ENCODE assay signal across 27 cellular contexts in the genomic region with DNA sequence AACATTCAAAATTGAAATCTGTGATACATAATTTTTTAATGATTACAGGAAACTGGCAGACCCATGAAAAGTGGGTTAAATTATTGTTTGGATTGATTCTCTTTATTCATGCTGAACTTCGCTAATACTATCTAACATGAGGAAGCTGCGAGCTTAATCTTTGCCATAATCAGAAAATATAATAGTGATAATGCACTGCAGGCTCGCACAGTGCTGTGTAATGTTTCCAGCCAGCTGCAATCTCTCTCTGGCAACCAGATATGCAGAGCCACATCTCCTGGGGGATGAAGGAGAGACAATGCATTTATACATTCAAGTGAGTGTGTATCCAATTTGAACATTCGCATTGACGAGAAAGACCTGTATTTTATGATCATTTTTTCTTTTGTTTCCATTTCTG.
"Had no signal": no experiment of that assay in that cellular context is flagged by ENCODE, and none has a peak within 500 bp of the region (broad histone marks: within the 10 kb centered on the region; RNA-seq: fewer than 3 reads in every experiment).

No MANE protein-coding gene starts in this region.

- H3K27me3 Mint-ChIP-seq: progenitor cell of endocrine pancreas; stimulated activated naive B cell treated with anti-CD40 and anti-IgM and Interleukin-4, amounts not matched to agents 10 μg/mL and 1 μg/mL and 100 μg/mL, for 72 hours had no signal

- H3K4me2 ChIP-seq: neural progenitor cell had no signal

- H3K9ac ChIP-seq: neural progenitor cell, parathyroid adenoma had no signal

- H3K27ac ChIP-seq: neural progenitor cell, ovary, parathyroid adenoma, psoas muscle, right lobe of liver, sigmoid colon, stomach, thoracic aorta, thyroid gland, tibial nerve, upper lobe of left lung, vagina had no signal

- DNase-seq: occipital lobe; ovary; posterior cingulate gyrus; psoas muscle; right cardiac atrium; right lobe of liver; sigmoid colon; small intestine; stimulated activated CD4-positive, alpha-beta T cell treated with anti-CD3 and anti-CD28 coated beads, Interleukin-15, amount 100 ng/mL, for 24 hours; stimulated activated CD4-positive, alpha-beta T cell treated with anti-CD3 and anti-CD28 coated beads, Interleukin-2, amount 100 ng/mL, for 24 hours; stimulated activated CD4-positive, alpha-beta T cell treated with anti-CD3 and anti-CD28 coated beads, Interleukin-2, amount 100 ng/mL, for 48 hours; stimulated activated CD4-positive, alpha-beta T cell treated with anti-CD3 and anti-CD28 coated beads, Interleukin-4, amount 100 ng/mL, for 24 hours; stimulated activated naive B cell treated with anti-CD40 and anti-IgM and Interleukin-4, amounts not matched to agents 10 μg/mL and 1 μg/mL and 100 μg/mL, for 72 hours; stimulated activated naive CD4-positive, alpha-beta T cell treated with Interleukin-2 at 50 U/mL for 16 hours; stomach; thyroid gland; trophoblast cell; upper lobe of left lung had no signal

- H3K4me1 ChIP-seq: neural progenitor cell, parathyroid adenoma, psoas muscle, right lobe of liver, sigmoid colon, stomach, thyroid gland, upper lobe of left lung, vagina had no signal

- H3K4me3 Mint-ChIP-seq: nephron; neural progenitor cell; stimulated activated effector memory CD8-positive, alpha-beta T cell treated with anti-CD3 and anti-CD28 coated beads, Interleukin-12 subunit alpha, Interleukin-12 subunit beta, amount 100 ng/mL, for 72 hours; stimulated activated naive B cell treated with anti-CD40 and anti-IgM and Interleukin-4, amounts not matched to agents 10 μg/mL and 1 μg/mL and 100 μg/mL, for 72 hours; stimulated activated naive CD8-positive, alpha-beta T cell treated with anti-CD3 and anti-CD28 coated beads, Interleukin-15, Interleukin-2, amounts not matched to agents 100 ng/mL and 50 ng/mL, for 24 hours had no signal

- H3K27ac Mint-ChIP-seq: nephron; neural progenitor cell; progenitor cell of endocrine pancreas; stimulated activated effector memory CD8-positive, alpha-beta T cell treated with anti-CD3 and anti-CD28 coated beads, Interleukin-12 subunit alpha, Interleukin-12 subunit beta, amount 100 ng/mL, for 72 hours; stimulated activated naive B cell treated with anti-CD40 and anti-IgM and Interleukin-4, amounts not matched to agents 10 μg/mL and 1 μg/mL and 100 μg/mL, for 72 hours; stimulated activated naive CD8-positive, alpha-beta T cell treated with anti-CD3 and anti-CD28 coated beads, Interleukin-15, Interleukin-2, amounts not matched to agents 100 ng/mL and 50 ng/mL, for 24 hours had no signal

- H2AFZ ChIP-seq: neural progenitor cell, parathyroid adenoma had no signal

- H3K79me2 ChIP-seq: parathyroid adenoma had no signal

- H3K9me3 ChIP-seq: ovary, psoas muscle, right lobe of liver, sigmoid colon, stomach, thoracic aorta, thyroid gland, tibial nerve, upper lobe of left lung, vagina had no signal

- H3K27me3 ChIP-seq: neural progenitor cell, ovary, right lobe of liver, sigmoid colon, stomach, thyroid gland, tibial nerve, upper lobe of left lung, vagina had no signal

- H3K9me3 Mint-ChIP-seq: nephron; neural progenitor cell; stimulated activated naive B cell treated with anti-CD40 and anti-IgM and Interleukin-4, amounts not matched to agents 10 μg/mL and 1 μg/mL and 100 μg/mL, for 72 hours had no signal

- H3K36me3 ChIP-seq: neural progenitor cell, ovary, right lobe of liver, sigmoid colon, stomach, thoracic aorta, thyroid gland, tibial nerve, upper lobe of left lung, vagina had no signal

- H3K36me3 Mint-ChIP-seq: neural progenitor cell; stimulated activated effector memory CD8-positive, alpha-beta T cell treated with anti-CD3 and anti-CD28 coated beads, Interleukin-12 subunit alpha, Interleukin-12 subunit beta, amount 100 ng/mL, for 72 hours; stimulated activated naive B cell treated with anti-CD40 and anti-IgM and Interleukin-4, amounts not matched to agents 10 μg/mL and 1 μg/mL and 100 μg/mL, for 72 hours had no signal

- H3K4me1 Mint-ChIP-seq: neural progenitor cell; stimulated activated effector memory CD8-positive, alpha-beta T cell treated with anti-CD3 and anti-CD28 coated beads, Interleukin-12 subunit alpha, Interleukin-12 subunit beta, amount 100 ng/mL, for 72 hours; stimulated activated naive B cell treated with anti-CD40 and anti-IgM and Interleukin-4, amounts not matched to agents 10 μg/mL and 1 μg/mL and 100 μg/mL, for 72 hours had no signal

- H3K4me3 ChIP-seq: neural progenitor cell, ovary, psoas muscle, right lobe of liver, sigmoid colon, stomach, thoracic aorta, thyroid gland, tibial nerve, upper lobe of left lung, vagina had no signal
